In genomic region chr9:95096381-95096780, GRCh38 we compare ENCODE assay signal across 16 cellular contexts.
DNase-seq lines count a peak whose midpoint lies in the region; ATAC-seq and TF ChIP-seq lines count a peak whose summit lies in the region.
"Had no signal": no experiment of that assay in that cellular context is flagged by ENCODE, and none has a peak within 500 bp of the region (broad histone marks: within the 10 kb centered on the region; RNA-seq: fewer than 3 reads in every experiment).

No MANE protein-coding gene starts in this region.

- H3K4me1 ChIP-seq in BE2C (peaks cover 52% of the 10 kb centered on the region), esophagus muscularis mucosa (peaks cover 78 to 98% (median 85%) of the 10 kb centered on the region in 4 donors), psoas muscle (peaks cover 64% of the 10 kb centered on the region)

- no peak for TF ChIP-seq EP300 in esophagus muscularis mucosa (IDR thresholded peaks at IDR 0.05)

- intact Hi-C loops in esophagus muscularis mucosa (cut with DNase I), result no loop called here
- intact Hi-C loops in psoas muscle (cut with DNase I), result no loop called here

- TF ChIP-seq POLR2A in esophagus muscularis mucosa (IDR thresholded peaks at IDR 0.05; ENCODE audit: low read depth), result no peak

- H3K4me3 ChIP-seq in BE2C (ENCODE audit: low read depth, low read length), result no peak overlapping the region
- H3K4me3 ChIP-seq in esophagus muscularis mucosa, result no peak overlapping the region
- H3K4me3 ChIP-seq in psoas muscle, result no peak overlapping the region
- H3K4me3 ChIP-seq: HAP-1, testis had no signal

- H3K9me3 ChIP-seq in BE2C (no peaks in the 10 kb centered on the region), esophagus muscularis mucosa (no peaks in the 10 kb centered on the region), psoas muscle (no peaks in the 10 kb centered on the region)
- H3K9me3 ChIP-seq: HAP-1, testis had no signal

- peaks cover 58% of the 10 kb centered on the region for H3K36me3 ChIP-seq in BE2C
- peaks cover 0 to 32% (median 28%) of the 10 kb centered on the region in 4 donors for H3K36me3 ChIP-seq in esophagus muscularis mucosa
- peaks cover 0 to 3% of the 10 kb centered on the region in 2 donors for H3K36me3 ChIP-seq in psoas muscle (ENCODE audit: insufficient read depth in 1 of 2, low read depth in 1 of 2)

- 91% methylated on average over 3 of the region's 12 CpGs for WGBS in esophagus muscularis mucosa
- 86 to 91% (median 88%) methylated on average over 12 of the region's 12 CpGs for WGBS in psoas muscle, 3 donors

- ATAC-seq in psoas muscle (no peak), GM21723 (IDR thresholded peaks at IDR 0.05; ENCODE audit: unreplicated experiment) (no peak)
- ATAC-seq: activated CD8-positive, alpha-beta T cell treated with anti-CD3 and anti-CD28 coated beads for 36 hours; naive thymus-derived CD8-positive, alpha-beta T cell had no signal

- H3K27me3 ChIP-seq in BE2C (no peaks in the 10 kb centered on the region), esophagus muscularis mucosa (no peaks in the 10 kb centered on the region), psoas muscle (ENCODE audit: insufficient read depth in 3 of 3, low read length in 2 of 3) (no peaks in the 10 kb centered on the region)
- H3K27me3 ChIP-seq: testis had no signal

- H3K27ac ChIP-seq in esophagus muscularis mucosa (replicated peaks in 1 of 4) (peak overlapping the region; percentile 68 to 95 (median 86)), psoas muscle (peak overlapping the region; percentile 89)
- H3K27ac ChIP-seq: KMS-11, testis had no signal

- DNase-seq in BE2C, result no peak
- peak; percentile 20 for DNase-seq in NCI-H69 (lab: John Stamatoyannopoulos, UW)
- DNase-seq in esophagus muscularis mucosa (ENCODE audit: extremely low spot score), result no peak
- no peak for DNase-seq in psoas muscle
- DNase-seq in activated CD4-positive, CD25-positive, alpha-beta regulatory T cell treated with anti-CD3 and anti-CD28 coated beads, Interleukin-2, amount 50 U/mL, for 72 hours, result no peak
- no peak for DNase-seq in T-helper 2 cell
- DNase-seq in NCI-H146 (lab: John Stamatoyannopoulos, UW), result no peak
- DNase-seq: activated CD8-positive, alpha-beta T cell treated with anti-CD3 and anti-CD28 coated beads for 36 hours; amniotic stem cell; DMS153; NCI-H226; testis had no signal

- TF ChIP-seq CTCF in BE2C (IDR thresholded peaks at IDR 0.05; ENCODE audit: low read depth, low read length), result peak; percentile 9
- no peak for TF ChIP-seq CTCF in esophagus muscularis mucosa (IDR thresholded peaks at IDR 0.05)
- no peak for TF ChIP-seq CTCF in psoas muscle (IDR thresholded peaks at IDR 0.05)
